In the genomic region with DNA sequence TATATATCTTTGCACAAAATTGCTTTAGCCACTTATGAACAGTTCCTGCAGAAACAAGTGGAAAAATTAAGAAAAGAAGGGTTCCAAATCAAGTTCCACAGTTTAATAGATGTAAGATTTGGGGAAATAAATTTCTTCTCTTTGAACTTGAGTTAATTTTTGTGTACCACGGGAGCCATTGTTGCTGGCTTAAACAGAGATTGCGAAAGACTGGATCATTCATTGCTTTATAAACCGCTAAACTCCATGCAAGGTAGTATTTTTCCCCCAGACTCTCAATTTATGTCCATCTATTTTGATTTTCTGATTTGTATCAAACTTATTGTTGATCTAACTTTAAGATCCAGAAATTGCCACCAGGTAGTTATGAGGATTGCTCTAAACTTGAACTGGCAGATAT, we compare ENCODE assay signal across 24 cellular contexts.
DNase-seq lines count a peak whose midpoint lies in the region; ATAC-seq, FAIRE-seq and TF ChIP-seq lines count a peak whose summit lies in the region.
"Had no signal": no experiment of that assay in that cellular context is flagged by ENCODE, and none has a peak within 500 bp of the region (broad histone marks: within the 10 kb centered on the region; RNA-seq: fewer than 3 reads in every experiment).

No MANE protein-coding gene starts in this region.

- no peaks in the 10 kb centered on the region for H3K9me3 ChIP-seq in GM23248 (ENCODE audit: low read depth)
- no peaks in the 10 kb centered on the region for H3K9me3 ChIP-seq in IMR-90 (ENCODE audit: control insufficient read depth, insufficient read depth, low read length)
- H3K9me3 ChIP-seq in H1 (ENCODE audit: insufficient read depth in 2 of 2, low read depth in 1 of 2, low read length in 1 of 2): no peaks in the 10 kb centered on the region; a peak in 1 of 4 replicates
- H3K9me3 ChIP-seq: BE2C, BLaER1 had no signal

- H2AFZ ChIP-seq in GM23248: 0 out of 2 replicates have a peak overlapping the region, but pooled peaks have one; percentile 36
- H2AFZ ChIP-seq in IMR-90 (replicated peaks; ENCODE audit: low read length, poor library complexity): no peak overlapping the region
- H2AFZ ChIP-seq in H1 (ENCODE audit: low read length): no peak overlapping the region

- CTCF ChIA-PET in IMR-90 (lab: Yijun Ruan, JAX) (no interaction called here), H1 (lab: Charles Lee; ENCODE audit: partially characterized antibody) (interaction anchor here (1.2 kb wide), 1 partner anchor 98 kb away, joined by 3 read pairs; no protein-coding TSS in a partner anchor)

- H3K9me2 ChIP-seq in GM23248 (ENCODE audit: insufficient read depth): no peaks in the 10 kb centered on the region

- H4K8ac ChIP-seq in IMR-90 (ENCODE audit: low read depth in 2 of 2, low read length in 2 of 2) (no peak overlapping the region), H1 (ENCODE audit: extremely low read depth, insufficient read depth, low read length) (no peak overlapping the region)

- no peak for TF ChIP-seq RAD21 in IMR-90 (IDR thresholded peaks at IDR 0.05; ENCODE audit: low read length)
- TF ChIP-seq RAD21 in H1 (IDR thresholded peaks at IDR 0.05 in 1 of 2, conservative IDR thresholded peaks at IDR 0.05 in 1 of 2; ENCODE audit: low read depth in 2 of 2, low read length in 2 of 2): no peak

- no peak overlapping the region for H2AK5ac ChIP-seq in IMR-90 (ENCODE audit: low read depth, low read length)
- H2AK5ac ChIP-seq in H1 (ENCODE audit: low read depth, low read length): no peak overlapping the region

- POLR2A ChIA-PET in IMR-90 (lab: Charles Lee; ENCODE audit: unreplicated experiment) (no interaction called here), H1 (lab: Charles Lee; ENCODE audit: partially characterized antibody) (no interaction called here)

- in situ Hi-C loops in GM23248 (cut with MboI) (loop anchor here (25.0 kb wide), 1 partner anchor 235 kb away; no protein-coding TSS in a partner anchor), IMR-90 (cut with MboI; ENCODE audit: low sequenced_read_pairs) (no loop called here)

- H2BK20ac ChIP-seq in IMR-90 (ENCODE audit: low read depth, low read length): no peak overlapping the region
- no peak overlapping the region for H2BK20ac ChIP-seq in H1 (ENCODE audit: low read length)

- TF ChIP-seq POLR2A in IMR-90 (IDR thresholded peaks at IDR 0.05; ENCODE audit: low read depth, low read length) (no peak), H1 (IDR thresholded peaks at IDR 0.05; ENCODE audit: control extremely low read depth in 1 of 2, low read depth in 2 of 2, low read length in 2 of 2) (no peak)

- no peak overlapping the region for H2AK9ac ChIP-seq in IMR-90 (replicated peaks; ENCODE audit: low read depth, low read length, poor library complexity)

- H4K20me1 ChIP-seq in GM23248 (ENCODE audit: insufficient read depth): no peaks in the 10 kb centered on the region
- no peaks in the 10 kb centered on the region for H4K20me1 ChIP-seq in IMR-90 (ENCODE audit: insufficient read depth, low read length)
- no peaks in the 10 kb centered on the region for H4K20me1 ChIP-seq in H1 (replicated peaks in 1 of 2; ENCODE audit: control insufficient read depth in 1 of 2, insufficient read depth in 2 of 2, low read length in 2 of 2)
- H4K20me1 ChIP-seq: BLaER1 had no signal

- no peak overlapping the region for H4K5ac ChIP-seq in IMR-90 (ENCODE audit: low read depth, low read length)
- H4K5ac ChIP-seq in H1 (ENCODE audit: insufficient read length, low read depth, low read length): no peak overlapping the region

- H2BK12ac ChIP-seq in H1 (ENCODE audit: low read depth, low read length): no peak overlapping the region

- H3K23ac ChIP-seq in IMR-90 (ENCODE audit: low read depth, low read length) (no peak overlapping the region), H1 (ENCODE audit: insufficient read length) (no peak overlapping the region)

- H3K4me2 ChIP-seq in GM23248 (ENCODE audit: unreplicated experiment) (no peak overlapping the region), IMR-90 (ENCODE audit: low read depth, low read length) (no peak overlapping the region), H1 (ENCODE audit: insufficient read depth in 1 of 2, low read depth in 2 of 2, low read length in 2 of 2) (no peak overlapping the region)
- H3K4me2 ChIP-seq: BLaER1 had no signal

- BruUV-seq in IMR-90 (replicated peaks; lab: Mats Ljungman, UMichigan): no TSS peak

- no peak overlapping the region for H3K56ac ChIP-seq in IMR-90 (ENCODE audit: extremely low read depth, insufficient read depth, low read length)
- H3K56ac ChIP-seq in H1 (replicated peaks; ENCODE audit: insufficient read length, low read depth, low read length): no peak overlapping the region

- H3K79me1 ChIP-seq in IMR-90 (ENCODE audit: low read depth in 1 of 2, low read length in 2 of 2): no peaks in the 10 kb centered on the region
- no peaks in the 10 kb centered on the region for H3K79me1 ChIP-seq in H1 (ENCODE audit: low read depth, low read length)

- H3K4me1 ChIP-seq in GM23248 (ENCODE audit: insufficient read depth): no peaks in the 10 kb centered on the region
- H3K4me1 ChIP-seq in IMR-90 (ENCODE audit: control insufficient read depth, insufficient read depth, low read length): no peaks in the 10 kb centered on the region
- H3K4me1 ChIP-seq in H1 (replicated peaks in 1 of 4; ENCODE audit: control insufficient read depth in 3 of 4, insufficient read depth in 4 of 4, low read length in 3 of 4): no peaks in the 10 kb centered on the region
- H3K4me1 ChIP-seq: BE2C, BLaER1 had no signal

- FAIRE-seq in H1 (lab: Jason Lieb, UNC): no peak
- FAIRE-seq: A204.1, GM12878, GM12892 had no signal

- DNase-seq in GM23248 (no peak), IMR-90 (no peak), H1 (ENCODE audit: low read depth in 1 of 2, low spot score in 2 of 2) (no peak)
- DNase-seq: 8988T; ACHN; BE2C; C1 segment of cervical spinal cord; CD4-positive, alpha-beta memory T cell; CD4-positive, CD25-positive, alpha-beta regulatory T cell; CD8-positive, alpha-beta memory T cell; COR-L47; DMS 273 treated with DMSO at 0.1 percent for 48 hours; DMS153; DMS53; DMS79; DND-41; EL; GDM1 had no signal

- TF ChIP-seq EP300 in H1 (IDR thresholded peaks at IDR 0.05; ENCODE audit: borderline replicate concordance in 1 of 2, low read depth in 2 of 2, low read length in 2 of 2): no peak

- H4K91ac ChIP-seq in IMR-90 (ENCODE audit: insufficient read depth, low read depth, low read length) (no peak overlapping the region), H1 (replicated peaks; ENCODE audit: insufficient read length, low read length) (no peak overlapping the region)

- WGBS in GM23248 (ENCODE audit: low coverage in 1 of 2, low lambda C conversion rate in 2 of 2, missing lambda C conversion rate in 2 of 2), 2 experiments: 45% methylated on average over 3 of the region's 3 CpGs
- WGBS in IMR-90 (ENCODE audit: extremely low coverage in 2 of 2, insufficient read length in 1 of 2), 2 experiments: no CpG with 5 or more reads among the region's 3 CpGs
- WGBS in H1 (ENCODE audit: extremely low coverage in 1 of 2, insufficient coverage in 1 of 2, insufficient read length in 1 of 2, insufficient replicate concordance in 2 of 2, low coverage in 1 of 2, low lambda C conversion rate in 2 of 2, missing lambda C conversion rate in 1 of 2), 2 experiments: 92% methylated on average over 3 of the region's 3 CpGs; no CpG with 5 or more reads in 1 of the 2 experiments

- H3K9ac ChIP-seq in GM23248: no peak overlapping the region
- no peak overlapping the region for H3K9ac ChIP-seq in IMR-90 (ENCODE audit: low read depth, low read length)
- H3K9ac ChIP-seq in H1 (replicated peaks in 1 of 4; ENCODE audit: extremely low read depth in 1 of 4, low read depth in 3 of 4, low read length in 3 of 4): no peak overlapping the region
- H3K9ac ChIP-seq: BLaER1 had no signal

- H3F3A ChIP-seq in GM23248 (ENCODE audit: insufficient read depth): no peaks in the 10 kb centered on the region

- H3K14ac ChIP-seq in IMR-90 (replicated peaks; ENCODE audit: low read depth, low read length) (no peak overlapping the region), H1 (ENCODE audit: insufficient read length) (no peak overlapping the region)

- H3K27ac ChIP-seq in GM23248: no peak overlapping the region
- no peak overlapping the region for H3K27ac ChIP-seq in IMR-90 (ENCODE audit: insufficient read depth, low read length)
- no peak overlapping the region for H3K27ac ChIP-seq in H1 (ENCODE audit: low read depth, low read length)
- H3K27ac ChIP-seq: BLaER1 had no signal

- H3K27me3 ChIP-seq in GM23248 (replicated peaks; ENCODE audit: insufficient read depth) (no peaks in the 10 kb centered on the region), IMR-90 (ENCODE audit: control insufficient read depth, insufficient read depth, low read length) (no peaks in the 10 kb centered on the region), H1 (replicated peaks in 1 of 4; ENCODE audit: control insufficient read depth in 3 of 4, extremely low read depth in 1 of 4, insufficient read depth in 3 of 4, low read length in 3 of 4) (no peaks in the 10 kb centered on the region)
- H3K27me3 ChIP-seq: BE2C, BLaER1 had no signal

- intact Hi-C loops in IMR-90 (cut with micrococcal nuclease): loop anchor here (10.0 kb wide), 1 partner anchor 732 kb away; no protein-coding TSS in a partner anchor

- no peaks in the 10 kb centered on the region for H3K9me1 ChIP-seq in IMR-90 (ENCODE audit: insufficient read depth, low read length)

- H2BK120ac ChIP-seq in IMR-90 (ENCODE audit: low read depth, low read length) (no peak overlapping the region), H1 (replicated peaks; ENCODE audit: low read depth, low read length) (no peak overlapping the region)

- H3K4ac ChIP-seq in IMR-90 (ENCODE audit: low read depth, low read length) (no peak overlapping the region), H1 (replicated peaks; ENCODE audit: insufficient read length, low read depth, low read length) (no peak overlapping the region)

- H3K36me3 ChIP-seq in GM23248 (ENCODE audit: low read depth) (no peaks in the 10 kb centered on the region), IMR-90 (ENCODE audit: control insufficient read depth, insufficient read depth, low read length) (no peaks in the 10 kb centered on the region), H1 (ENCODE audit: control insufficient read depth in 2 of 4, insufficient read depth in 4 of 4, low read length in 3 of 4) (no peaks in the 10 kb centered on the region)
- H3K36me3 ChIP-seq: BE2C, BLaER1 had no signal

- no peaks in the 10 kb centered on the region for H3K79me2 ChIP-seq in GM23248 (ENCODE audit: insufficient read depth)
- no peaks in the 10 kb centered on the region for H3K79me2 ChIP-seq in H1 (ENCODE audit: control insufficient read depth in 1 of 2, insufficient read depth in 2 of 2, low read length in 2 of 2)

- no peak for ATAC-seq in IMR-90 (ENCODE audit: low read depth)
- no peak for ATAC-seq in HG02763 (IDR thresholded peaks at IDR 0.05; ENCODE audit: unreplicated experiment)
- ATAC-seq in HG03095 (IDR thresholded peaks at IDR 0.05; ENCODE audit: unreplicated experiment): no peak
- ATAC-seq: GM12878 had no signal

- H2BK5ac ChIP-seq in IMR-90 (ENCODE audit: low read depth, low read length, poor library complexity, severe bottlenecking) (no peak overlapping the region), H1 (ENCODE audit: low read depth, low read length) (no peak overlapping the region)

- no peaks in the 10 kb centered on the region for H3K23me2 ChIP-seq in H1 (ENCODE audit: low read depth, low read length)

- dilution Hi-C loops in IMR-90 (cut with HindIII; ENCODE audit: low sequenced_read_pairs, unreplicated experiment): no loop called here

- no peak overlapping the region for H2BK15ac ChIP-seq in IMR-90 (ENCODE audit: low read depth, low read length)
- H2BK15ac ChIP-seq in H1 (ENCODE audit: low read length): no peak overlapping the region

- TF ChIP-seq CTCF in IMR-90 (conservative IDR thresholded peaks at IDR 0.05; ENCODE audit: low read depth, low read length): no peak
- TF ChIP-seq CTCF in H1 (IDR thresholded peaks at IDR 0.05; ENCODE audit: control extremely low read depth in 1 of 3, insufficient read depth in 1 of 3, low read depth in 1 of 3, low read length in 3 of 3): no peak

- H3K4me3 ChIP-seq in GM23248: no peak overlapping the region
- H3K4me3 ChIP-seq in IMR-90 (ENCODE audit: insufficient read depth, low read depth, low read length): no peak overlapping the region
- H3K4me3 ChIP-seq in H1 (ENCODE audit: extremely low read depth in 1 of 4, insufficient read depth in 2 of 4, low read depth in 3 of 4, low read length in 4 of 4): no peak overlapping the region
- H3K4me3 ChIP-seq: BLaER1, GM12878 had no signal

- no peak overlapping the region for H3K18ac ChIP-seq in IMR-90 (ENCODE audit: low read depth, low read length)
- H3K18ac ChIP-seq in H1 (ENCODE audit: extremely low read depth, low read length): no peak overlapping the region
